27 cellular contexts compared by ENCODE assay signal in genomic region chr19:38120471-38121030, GRCh38.
"Had no signal": no experiment of that assay in that cellular context is flagged by ENCODE, and none has a peak within 500 bp of the region (broad histone marks: within the 10 kb centered on the region; RNA-seq: fewer than 3 reads in every experiment).

No MANE protein-coding gene starts in this region.

- ATAC-seq: activated T-cell treated with anti-CD3 and anti-CD28 coated beads, Interleukin-2, amount 50 U/mL, for 4 hours; left lung; naive thymus-derived CD8-positive, alpha-beta T cell; right cardiac atrium; stimulated activated naive CD8-positive, alpha-beta T cell treated with anti-CD3 and anti-CD28 coated beads, Interleukin-15, amount 100 ng/mL, for 72 hours had no signal

- H3K4me3 ChIP-seq: breast epithelium, esophagus muscularis mucosa, left lung, lung, ovary, suprapubic skin, vagina had no signal

- H3K36me3 ChIP-seq: ovary had no signal

- H3K4me3 Mint-ChIP-seq: activated naive CD8-positive, alpha-beta T cell treated with anti-CD3 and anti-CD28 coated beads, Interleukin-2, amount 10 ng/mL, durations not matched to agents 7 days and 5 days; activated T-cell treated with anti-CD3 and anti-CD28 coated beads, Interleukin-2, amount 50 U/mL, for 4 hours; central memory CD8-positive, alpha-beta T cell; naive thymus-derived CD8-positive, alpha-beta T cell; stimulated activated naive CD8-positive, alpha-beta T cell treated with anti-CD3 and anti-CD28 coated beads, Interleukin-15, amount 100 ng/mL, for 72 hours had no signal

- DNase-seq: activated CD4-positive, alpha-beta T cell treated with anti-CD3 and anti-CD28 coated beads for 4 hours; activated CD4-positive, alpha-beta T cell treated with anti-CD3 and anti-CD28 coated beads, Interleukin-2, amount 50 U/mL, for 48 hours; activated CD8-positive, alpha-beta memory T cell treated with anti-CD3 and anti-CD28 coated beads, Interleukin-2, amount 50 U/mL, for 48 hours; activated naive CD4-positive, alpha-beta T cell treated with Interleukin-2 at 50 U/mL for 16 hours; activated naive CD8-positive, alpha-beta T cell treated with anti-CD3 and anti-CD28 coated beads, Interleukin-2, amount 10 ng/mL, durations not matched to agents 7 days and 5 days; activated T-cell treated with anti-CD3 and anti-CD28 coated beads, Interleukin-2, amount 50 U/mL, for 4 hours; amniotic stem cell; effector memory CD4-positive, alpha-beta T cell; hippocampal formation; kidney glomerular epithelial cell; left lung; naive thymus-derived CD8-positive, alpha-beta T cell; ovary; right cardiac atrium; stimulated activated CD4-positive, alpha-beta T cell treated with anti-CD3 and anti-CD28 coated beads, Interleukin-12 subunit alpha, Interleukin-12 subunit beta, amount 100 ng/mL, for 4 hours; stimulated activated CD4-positive, alpha-beta T cell treated with anti-CD3 and anti-CD28 coated beads, Interleukin-4, amount 100 ng/mL, for 4 hours; stimulated activated naive CD8-positive, alpha-beta T cell treated with anti-CD3 and anti-CD28 coated beads, Interleukin-15, amount 100 ng/mL, for 72 hours; T1000; trophoblast cell had no signal

- H3K27me3 Mint-ChIP-seq: activated naive CD8-positive, alpha-beta T cell treated with anti-CD3 and anti-CD28 coated beads, Interleukin-2, amount 10 ng/mL, durations not matched to agents 7 days and 5 days; central memory CD8-positive, alpha-beta T cell; naive thymus-derived CD8-positive, alpha-beta T cell; stimulated activated naive CD8-positive, alpha-beta T cell treated with anti-CD3 and anti-CD28 coated beads, Interleukin-15, amount 100 ng/mL, for 72 hours had no signal

- H3K27ac Mint-ChIP-seq: activated naive CD8-positive, alpha-beta T cell treated with anti-CD3 and anti-CD28 coated beads, Interleukin-2, amount 10 ng/mL, durations not matched to agents 7 days and 5 days; activated T-helper 2 cell treated with anti-CD3 and anti-CD28 coated beads, Interferon-gamma antibody, Interleukin-2, Interleukin-4, amounts not matched to agents 10 μg/mL and 5 μg/mL and 100 μg/mL, durations not matched to agents 14 hours and 24 hours and 36 hours; stimulated activated naive CD8-positive, alpha-beta T cell treated with anti-CD3 and anti-CD28 coated beads, Interleukin-15, amount 100 ng/mL, for 72 hours had no signal

- H3K27ac ChIP-seq: breast epithelium, esophagus muscularis mucosa, left lung, neutrophil, ovary, suprapubic skin, vagina had no signal

- H3K27me3 ChIP-seq: breast epithelium, esophagus muscularis mucosa, left lung, neutrophil, ovary, suprapubic skin, vagina had no signal

- H3K4me1 ChIP-seq: breast epithelium, esophagus muscularis mucosa, left lung, suprapubic skin, vagina had no signal

- H3K9me3 Mint-ChIP-seq: central memory CD8-positive, alpha-beta T cell had no signal

- H3K9me3 ChIP-seq: esophagus muscularis mucosa, neutrophil, ovary, suprapubic skin, vagina had no signal
